Comparison of ENCODE assay signal across 8 cellular contexts in the genomic region with DNA sequence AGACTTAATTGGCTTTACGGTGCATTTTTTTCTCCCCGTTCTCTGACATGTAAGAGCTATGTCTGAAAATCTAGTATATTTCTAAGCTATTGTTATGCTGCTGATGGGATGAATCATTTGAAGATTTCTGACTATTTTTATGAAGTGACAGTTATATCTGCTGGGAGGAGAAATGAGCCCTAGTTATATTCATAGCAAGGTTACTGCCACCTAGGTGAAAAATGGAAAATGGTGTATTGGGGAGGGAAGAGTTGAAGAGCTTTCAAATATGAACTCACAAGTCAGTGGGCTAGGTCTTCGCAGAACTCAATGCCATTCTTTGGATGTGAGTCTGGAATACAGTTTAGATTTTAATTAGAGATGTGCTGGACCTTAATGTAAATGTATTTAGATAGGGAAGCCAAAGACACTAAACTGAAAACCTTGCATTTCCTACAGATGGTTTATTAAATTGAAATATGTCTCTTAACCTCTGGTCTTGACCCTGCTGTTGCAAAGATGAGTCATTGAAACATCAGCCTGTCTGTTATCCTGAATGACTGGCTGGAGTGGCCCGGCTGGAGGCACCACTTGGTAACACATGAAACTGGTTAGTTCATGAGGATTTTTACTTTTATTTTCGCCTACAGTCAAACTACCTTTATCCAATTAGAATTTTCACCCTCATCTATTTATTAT.
DNase-seq lines count a peak whose midpoint lies in the region; ATAC-seq and TF ChIP-seq lines count a peak whose summit lies in the region.

No MANE protein-coding gene starts in this region.

- TF ChIP-seq CTCF in SK-N-SH (IDR thresholded peaks at IDR 0.05): peak; percentile 40
- TF ChIP-seq CTCF in gastrocnemius medialis (IDR thresholded peaks at IDR 0.05 in 4 of 5, conservative IDR thresholded peaks at IDR 0.05 in 1 of 5): no peak

- in situ Hi-C loops in gastrocnemius medialis (cut with MboI; ENCODE audit: low sequenced_read_pairs in 4 of 4): no loop called here

- TF ChIP-seq EP300 in SK-N-SH (IDR thresholded peaks at IDR 0.05; ENCODE audit: borderline replicate concordance in 1 of 2, low read depth in 1 of 2, low read length in 1 of 2): peak in 1 of 2 experiments; percentile 85; a peak in 3 of 4 replicates

- H3K9me3 ChIP-seq in SK-N-SH (no peaks in the 10 kb centered on the region), gastrocnemius medialis (no peaks in the 10 kb centered on the region)

- H3K27me3 ChIP-seq in SK-N-SH (ENCODE audit: insufficient read depth) (no peaks in the 10 kb centered on the region), gastrocnemius medialis (no peaks in the 10 kb centered on the region)

- peak overlapping the region; percentile 65 for H3K4me2 ChIP-seq in SK-N-SH

- peak overlapping the region; percentile 50; the same call in 1 of the 2 replicates for H3K9ac ChIP-seq in SK-N-SH

- H3K4me1 ChIP-seq in SK-N-SH (ENCODE audit: control insufficient read depth in 1 of 2, insufficient read depth in 2 of 2, low read depth in 1 of 2, low read length in 1 of 2) (peaks cover 24 to 36% of the 10 kb centered on the region in 2 experiments), gastrocnemius medialis (no peaks in the 10 kb centered on the region)

- intact Hi-C loops in gastrocnemius medialis (cut with DNase I; ENCODE audit: low total_unique reads): no loop called here

- H3K79me2 ChIP-seq in SK-N-SH (ENCODE audit: insufficient read depth): no peaks in the 10 kb centered on the region

- no peak for TF ChIP-seq RAD21 in SK-N-SH (IDR thresholded peaks at IDR 0.05; ENCODE audit: low read length)

- no peak for TF ChIP-seq POLR2A in gastrocnemius medialis (IDR thresholded peaks at IDR 0.05)

- ATAC-seq in GM18867 (IDR thresholded peaks at IDR 0.05; ENCODE audit: unreplicated experiment): peak; percentile 92
- peak; percentile 58 for ATAC-seq in HG02852 (IDR thresholded peaks at IDR 0.05; ENCODE audit: unreplicated experiment)
- ATAC-seq in HG03457 (IDR thresholded peaks at IDR 0.05; ENCODE audit: unreplicated experiment): no peak
- no peak for ATAC-seq in gastrocnemius medialis

- peak overlapping the region; percentile 44; the same call in 1 of the 2 replicates for H2AFZ ChIP-seq in SK-N-SH (ENCODE audit: low read depth)

- 35% methylated on average over 5 of the region's 5 CpGs for WGBS in SK-N-SH (ENCODE audit: low lambda C conversion rate)

- no peaks in the 10 kb centered on the region for H4K20me1 ChIP-seq in SK-N-SH (ENCODE audit: insufficient read depth)

- no peaks in the 10 kb centered on the region for H3K9me2 ChIP-seq in SK-N-SH

- POLR2A ChIA-PET in SK-N-SH (lab: Yijun Ruan, JAX): no interaction called here

- CTCF ChIA-PET in SK-N-SH (lab: Yijun Ruan, JAX): interaction anchor here (0.6 to 1.9 kb wide), 3 partner anchors 9 to 261 kb away, joined by 3 to 7 read pairs (median 4); no protein-coding TSS in a partner anchor

- DNase-seq in SK-N-SH (peak; percentile 52), lung microvascular endothelial cell (ENCODE audit: low read depth in 2 of 2) (peak; percentile 73 to 86), gastrocnemius medialis (no peak), NCI-H2196 (lab: John Stamatoyannopoulos, UW; ENCODE audit: unreplicated experiment) (no peak)
- no peak for DNase-seq in stimulated activated CD4-positive, alpha-beta T cell treated with anti-CD3 and anti-CD28 coated beads, Interleukin-1b, Interleukin-23, amount 100 ng/mL, for 48 hours

- no peaks in the 10 kb centered on the region for H3K36me3 ChIP-seq in SK-N-SH (replicated peaks in 1 of 2; ENCODE audit: control insufficient read depth in 1 of 2, insufficient read depth in 2 of 2, low read length in 1 of 2)
- H3K36me3 ChIP-seq in gastrocnemius medialis: no peaks in the 10 kb centered on the region

- H3K27ac ChIP-seq in SK-N-SH (ENCODE audit: low read depth in 2 of 2, low read length in 1 of 2) (peak overlapping the region; percentile 85 to 87), gastrocnemius medialis (no peak overlapping the region)

- H3K4me3 ChIP-seq in SK-N-SH (ENCODE audit: low read depth in 2 of 2, low read length in 1 of 2): peak overlapping the region; percentile 23 to 38; a peak in 3 of 4 replicates
- no peak overlapping the region for H3K4me3 ChIP-seq in gastrocnemius medialis

- H3F3A ChIP-seq in SK-N-SH (replicated peaks; ENCODE audit: insufficient read depth): peaks cover 31% of the 10 kb centered on the region

TF ChIP-seq in SK-N-SH, 30 proteins besides CTCF, POLR2A, EP300 and RAD21 (continues in another document):
- TF ChIP-seq MEF2A (IDR thresholded peaks at IDR 0.05; ENCODE audit: borderline replicate concordance, low read depth) (no peak), PBX3 (IDR thresholded peaks at IDR 0.05) (peak; percentile 97), MAX (IDR thresholded peaks at IDR 0.05; ENCODE audit: low read depth) (peak; percentile 43; the same call in 1 of the 2 replicates), NFIC (IDR thresholded peaks at IDR 0.05; ENCODE audit: borderline replicate concordance) (peak; percentile 49; the same call in 1 of the 2 replicates), TEAD4 (IDR thresholded peaks at IDR 0.05; ENCODE audit: borderline replicate concordance, insufficient read depth) (peak; percentile 25; the same call in 1 of the 2 replicates), TCF12 (IDR thresholded peaks at IDR 0.05) (peak; percentile 92), CHD2 (IDR thresholded peaks at IDR 0.05; ENCODE audit: low read length, partially characterized antibody) (no peak), GABPA (IDR thresholded peaks at IDR 0.05; ENCODE audit: low read depth) (no peak), FOXM1 (IDR thresholded peaks at IDR 0.05; ENCODE audit: low read depth) (peak; percentile 66), FOSL2 (IDR thresholded peaks at IDR 0.05; ENCODE audit: borderline replicate concordance, low read depth) (peak; percentile 90), YY1 (IDR thresholded peaks at IDR 0.05; ENCODE audit: low read depth) (no peak), EZH2phosphoT487 (IDR thresholded peaks at IDR 0.05; ENCODE audit: borderline replicate concordance, low read depth) (no peak), POLR2AphosphoS5 (IDR thresholded peaks at IDR 0.05; ENCODE audit: low read depth, low read length) (0 out of 2 replicates have a peak, but pooled peaks have one; percentile 27), SIN3A (IDR thresholded peaks at IDR 0.05; ENCODE audit: borderline replicate concordance, low read depth, low read length) (no peak), RFX5 (IDR thresholded peaks at IDR 0.05; ENCODE audit: low read length) (no peak), IRF3 (IDR thresholded peaks at IDR 0.05; ENCODE audit: low read depth, low read length) (no peak), RXRA (IDR thresholded peaks at IDR 0.05; ENCODE audit: borderline replicate concordance, low read depth) (peak; percentile 77)
- TF ChIP-seq, protein P1, sequence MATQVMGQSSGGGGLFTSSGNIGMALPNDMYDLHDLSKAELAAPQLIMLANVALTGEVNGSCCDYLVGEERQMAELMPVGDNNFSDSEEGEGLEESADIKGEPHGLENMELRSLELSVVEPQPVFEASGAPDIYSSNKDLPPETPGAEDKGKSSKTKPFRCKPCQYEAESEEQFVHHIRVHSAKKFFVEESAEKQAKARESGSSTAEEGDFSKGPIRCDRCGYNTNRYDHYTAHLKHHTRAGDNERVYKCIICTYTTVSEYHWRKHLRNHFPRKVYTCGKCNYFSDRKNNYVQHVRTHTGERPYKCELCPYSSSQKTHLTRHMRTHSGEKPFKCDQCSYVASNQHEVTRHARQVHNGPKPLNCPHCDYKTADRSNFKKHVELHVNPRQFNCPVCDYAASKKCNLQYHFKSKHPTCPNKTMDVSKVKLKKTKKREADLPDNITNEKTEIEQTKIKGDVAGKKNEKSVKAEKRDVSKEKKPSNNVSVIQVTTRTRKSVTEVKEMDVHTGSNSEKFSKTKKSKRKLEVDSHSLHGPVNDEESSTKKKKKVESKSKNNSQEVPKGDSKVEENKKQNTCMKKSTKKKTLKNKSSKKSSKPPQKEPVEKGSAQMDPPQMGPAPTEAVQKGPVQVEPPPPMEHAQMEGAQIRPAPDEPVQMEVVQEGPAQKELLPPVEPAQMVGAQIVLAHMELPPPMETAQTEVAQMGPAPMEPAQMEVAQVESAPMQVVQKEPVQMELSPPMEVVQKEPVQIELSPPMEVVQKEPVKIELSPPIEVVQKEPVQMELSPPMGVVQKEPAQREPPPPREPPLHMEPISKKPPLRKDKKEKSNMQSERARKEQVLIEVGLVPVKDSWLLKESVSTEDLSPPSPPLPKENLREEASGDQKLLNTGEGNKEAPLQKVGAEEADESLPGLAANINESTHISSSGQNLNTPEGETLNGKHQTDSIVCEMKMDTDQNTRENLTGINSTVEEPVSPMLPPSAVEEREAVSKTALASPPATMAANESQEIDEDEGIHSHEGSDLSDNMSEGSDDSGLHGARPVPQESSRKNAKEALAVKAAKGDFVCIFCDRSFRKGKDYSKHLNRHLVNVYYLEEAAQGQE (IDR thresholded peaks at IDR 0.05; ENCODE audit: low read depth, low read length): no peak; the same call in 1 of the 2 replicates

Comparison
In these comparisons a context has a peak if more than half of its experiments do, and no peak if none do; other contexts are left out.
1. ATAC-seq: peak in GM18867 (single experiment) and HG02852 (single experiment); none in HG03457 (single experiment) and gastrocnemius medialis (0 of 2).
2. DNase-seq: peak in SK-N-SH (single experiment) and lung microvascular endothelial cell (2 of 2); none in stimulated activated CD4-positive, alpha-beta T cell treated with anti-CD3 and anti-CD28 coated beads, Interleukin-1b, Interleukin-23, amount 100 ng/mL, for 48 hours (single experiment), gastrocnemius medialis (0 of 2) and NCI-H2196 (single experiment).
3. H3K27ac ChIP-seq: peak in SK-N-SH (2 of 2); none in gastrocnemius medialis (0 of 4).
4. H3K4me3 ChIP-seq: peak in SK-N-SH (2 of 2); none in gastrocnemius medialis (0 of 4).